Comparison of ENCODE assay signal across 3 cellular contexts in genomic region chr3:123890991-123891390, GRCh38. TPM values are rescaled to one million over a fixed set of nuclear protein-coding genes. Genes with fewer than 3 reads are reported as not detected.
"Had no signal": no experiment of that assay in that cellular context is flagged by ENCODE, and none has a peak within 500 bp of the region (broad histone marks: within the 10 kb centered on the region; RNA-seq: fewer than 3 reads in every experiment).

No MANE protein-coding gene starts in this region.

RNA-seq across cellular contexts. Expression of gene MYLK, which starts 6.9 kb away (rescaled TPM):
- total RNA-seq: activated naive CD4-positive, alpha-beta T cell treated with anti-CD3 and anti-CD28 coated beads for 36 hours; activated naive CD8-positive, alpha-beta T cell treated with anti-CD3 and anti-CD28 coated beads for 36 hours; activated T-cell treated with anti-CD3 and anti-CD28 coated beads, Interleukin-2, amount 50 U/mL, for 72 hours had no signal
